16 cellular contexts compared by ENCODE assay signal in the genomic region with DNA sequence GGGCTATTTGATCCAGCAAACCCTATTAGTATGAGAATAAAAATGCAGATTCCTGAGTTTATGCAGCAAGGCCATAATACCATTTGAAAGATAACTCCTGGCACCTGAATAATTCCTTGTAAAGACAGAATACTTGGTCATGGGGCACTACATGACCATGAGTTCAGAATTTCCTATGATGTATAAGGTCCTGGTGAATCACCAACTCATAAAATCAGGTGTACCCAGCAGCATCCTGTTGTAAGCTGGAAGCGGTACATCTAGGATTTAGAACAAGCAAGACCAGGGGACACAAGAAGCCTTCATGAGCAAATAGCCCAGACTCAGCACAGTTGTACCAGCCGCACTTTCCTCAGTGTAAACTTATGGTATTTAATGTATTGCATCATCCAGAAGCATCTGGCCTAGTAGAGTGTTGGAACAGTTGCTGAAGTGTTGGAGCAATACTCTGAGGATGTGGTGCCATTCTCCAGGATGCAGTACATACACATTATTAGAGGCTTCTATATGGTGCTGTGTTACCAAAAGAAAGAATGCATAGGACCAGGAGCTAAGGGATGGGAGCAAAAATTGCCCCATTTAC.
"Had no signal": no experiment of that assay in that cellular context is flagged by ENCODE, and none has a peak within 500 bp of the region (broad histone marks: within the 10 kb centered on the region; RNA-seq: fewer than 3 reads in every experiment).

No MANE protein-coding gene starts in this region.

- ATAC-seq: naive thymus-derived CD8-positive, alpha-beta T cell; stimulated activated effector memory CD8-positive, alpha-beta T cell treated with anti-CD3 and anti-CD28 coated beads, Interleukin-12 subunit alpha, Interleukin-12 subunit beta, amount 100 ng/mL, for 72 hours had no signal

- FAIRE-seq: endothelial cell of umbilical vein had no signal

- H3K27ac ChIP-seq: cardiac muscle cell, esophagus squamous epithelium, sigmoid colon, stomach had no signal

- H3K4me1 ChIP-seq: sigmoid colon, stomach had no signal

- DNase-seq: activated B cell treated with CpG ODN at 0.5 μM for 24 hours; activated CD4-positive, alpha-beta memory T cell treated with anti-CD3 and anti-CD28 coated beads for 36 hours; activated CD4-positive, alpha-beta T cell treated with anti-CD3 and anti-CD28 coated beads for 4 hours; activated T-cell treated with anti-CD3 and anti-CD28 coated beads for 4 hours; dermis blood vessel endothelial cell; effector memory CD4-positive, alpha-beta T cell; esophagus squamous epithelium; mesendoderm; naive thymus-derived CD8-positive, alpha-beta T cell; sigmoid colon; stimulated activated CD4-positive, alpha-beta T cell treated with anti-CD3 and anti-CD28 coated beads, Interleukin-4, amount 100 ng/mL, for 24 hours; stomach; trophoblast cell had no signal

- H3K9me3 ChIP-seq: esophagus squamous epithelium, sigmoid colon had no signal

- H3K36me3 ChIP-seq: cardiac muscle cell, esophagus squamous epithelium, sigmoid colon, stomach had no signal

- H3K27me3 ChIP-seq: cardiac muscle cell, esophagus squamous epithelium, sigmoid colon, stomach had no signal

- H3K4me3 ChIP-seq: cardiac muscle cell, esophagus squamous epithelium, sigmoid colon, stomach had no signal
